ENCODE assay signal across 8 cellular contexts in genomic region chr2:130355578-130356431, GRCh38. TPM values are rescaled to one million over a fixed set of nuclear protein-coding genes. Genes with fewer than 3 reads are reported as not detected.
A peak's percentile ranks its signal among the peaks of the same experiment; 100 is the strongest.
DNase-seq lines count a peak whose midpoint lies in the region; ATAC-seq and TF ChIP-seq lines count a peak whose summit lies in the region.

Gene PTPN18 (plus strand): TSS chr2:130356056. CDS start chr2:130356108, 52 bp downstream.

- peak within 1 kb of the TSS; percentile 88 for H3K4me3 Mint-ChIP-seq in natural killer cell

- no peaks in the 10 kb centered on the region for H3K9me3 ChIP-seq in Panc1 (ENCODE audit: control insufficient read depth, insufficient read depth, low read depth, low read length)
- no peaks in the 10 kb centered on the region for H3K9me3 ChIP-seq in thoracic aorta

- peak within 1 kb of the TSS; percentile 80 for H3K27ac ChIP-seq in Panc1 (ENCODE audit: low read length)
- peak within 1 kb of the TSS; percentile 56 to 74 for H3K27ac ChIP-seq in thoracic aorta

- in situ Hi-C loops in Panc1 (cut with HindIII; ENCODE audit: low pct_unique_long_range_greater_than_20kb, low sequenced_read_pairs), result no loop called here

- H3K4me3 ChIP-seq in Panc1 (ENCODE audit: low read depth in 2 of 2, low read length in 2 of 2) (peak within 1 kb of the TSS; percentile 70 to 74), fibroblast of the aortic adventitia (ENCODE audit: low read depth, low read length) (peak within 1 kb of the TSS; percentile 77), thoracic aorta (peak within 1 kb of the TSS; percentile 94)

- no peaks in the 10 kb centered on the region for H3K9me3 Mint-ChIP-seq in natural killer cell

- peak; percentile 89 for ATAC-seq in GM21390 (IDR thresholded peaks at IDR 0.05; ENCODE audit: unreplicated experiment)
- peak; percentile 97 for ATAC-seq in Panc1
- peak; percentile 92 to 94 (median 93) for ATAC-seq in natural killer cell
- peak; percentile 78 for ATAC-seq in thoracic aorta (ENCODE audit: insufficient number of reproducible peaks, low FRiP score, low read depth)

- peaks cover 16 to 27% of the 10 kb centered on the region in 2 donors for H3K4me1 Mint-ChIP-seq in natural killer cell

- H3K27ac Mint-ChIP-seq in natural killer cell, result peak within 1 kb of the TSS; percentile 62 to 76

- BruUV-seq in Panc1 (replicated peaks; lab: Mats Ljungman, UMichigan), result no TSS peak

- no peaks in the 10 kb centered on the region for H3K27me3 Mint-ChIP-seq in natural killer cell (ENCODE audit: low read depth in 2 of 2)

- no peaks in the 10 kb centered on the region for H3K36me3 ChIP-seq in Panc1 (ENCODE audit: control insufficient read depth, insufficient read depth, low read length)
- no peaks in the 10 kb centered on the region for H3K36me3 ChIP-seq in thoracic aorta

- peaks cover 17% of the 10 kb centered on the region for H3K4me1 ChIP-seq in Panc1 (ENCODE audit: control insufficient read depth, insufficient read depth, low read length)
- H3K4me1 ChIP-seq in thoracic aorta (ENCODE audit: control insufficient read depth in 1 of 2, low read depth in 2 of 2), result peaks cover 5 to 21% of the 10 kb centered on the region in 2 donors

- DNase-seq in DMS79 treated with DMSO at 0.1 percent for 48 hours (lab: John Stamatoyannopoulos, UW) (peak; percentile 79), HT1080 (ENCODE audit: low read depth) (peak; percentile 85), Panc1 (ENCODE audit: low read depth, low spot score) (no peak), fibroblast of the aortic adventitia (ENCODE audit: low read depth) (peak; percentile 82), natural killer cell (peak; percentile 60), thoracic aorta (ENCODE audit: low spot score) (peak; percentile 49)
- DNase-seq in activated effector memory CD4-positive, alpha-beta T cell treated with Interleukin-2 at 50 U/mL for 16 hours, result peak; percentile 48

- POLR2A ChIA-PET in Panc1 (lab: Charles Lee), result interaction anchor here (1.0 kb wide), 1 partner anchor 13 kb away, joined by 3 read pairs; the partner anchor contains the start of gene IMP4

- CTCF ChIA-PET in Panc1 (lab: Charles Lee), result interaction anchor here (0.6 kb wide), 2 partner anchors 17 to 400 kb away, joined by 3 to 7 read pairs; no protein-coding TSS in a partner anchor

- intact Hi-C loops in Panc1 (cut with micrococcal nuclease; ENCODE audit: unreplicated experiment) (no loop called here), natural killer cell (cut with micrococcal nuclease) (no loop called here)

- H3K27me3 ChIP-seq in Panc1 (ENCODE audit: control insufficient read depth, insufficient read depth, low read length), result no peaks in the 10 kb centered on the region
- H3K27me3 ChIP-seq in thoracic aorta (replicated peaks; ENCODE audit: insufficient read depth), result no peaks in the 10 kb centered on the region

- H3K36me3 Mint-ChIP-seq in natural killer cell, result no peaks in the 10 kb centered on the region

- TF ChIP-seq CTCF in Panc1 (IDR thresholded peaks at IDR 0.05) (no peak), fibroblast of the aortic adventitia (IDR thresholded peaks at IDR 0.05; ENCODE audit: insufficient read depth, low read length) (peak; percentile 36), natural killer cell (IDR thresholded peaks at IDR 0.05) (peak; percentile 30), thoracic aorta (IDR thresholded peaks at IDR 0.05) (peak; percentile 52)

RNA-seq across cellular contexts. Expression of gene PTPN18, which starts in this region (rescaled TPM):
- total RNA-seq in HT1080 (2014; rRNA removed; shearing (Covaris generic)), result 13.5 and 20.3 TPM in 2 replicates
- polyA plus RNA-seq in HT1080 (2015; cell fraction: cytosol; rRNA removed), result 29.9 and 33.0 TPM in 2 replicates
- polyA plus RNA-seq in HT1080 (2015; cell fraction: nucleus; rRNA removed), result 38.4 and 43.8 TPM in 2 replicates
- total RNA-seq in Panc1 (2021; ENCODE audit: unreplicated experiment) (35.3 TPM), fibroblast of the aortic adventitia (ENCODE audit: low replicate concordance) (22.2 and 25.8 TPM in 2 replicates), natural killer cell (100 to 1,000 TPM; 189 to 194 (median 192) TPM), thoracic aorta (10 to 100 TPM; 79.2 to 93.3 TPM)
- polyA plus RNA-seq in Panc1 (2012; ENCODE audit: insufficient read length), result 27.4 TPM
